In the genomic region with DNA sequence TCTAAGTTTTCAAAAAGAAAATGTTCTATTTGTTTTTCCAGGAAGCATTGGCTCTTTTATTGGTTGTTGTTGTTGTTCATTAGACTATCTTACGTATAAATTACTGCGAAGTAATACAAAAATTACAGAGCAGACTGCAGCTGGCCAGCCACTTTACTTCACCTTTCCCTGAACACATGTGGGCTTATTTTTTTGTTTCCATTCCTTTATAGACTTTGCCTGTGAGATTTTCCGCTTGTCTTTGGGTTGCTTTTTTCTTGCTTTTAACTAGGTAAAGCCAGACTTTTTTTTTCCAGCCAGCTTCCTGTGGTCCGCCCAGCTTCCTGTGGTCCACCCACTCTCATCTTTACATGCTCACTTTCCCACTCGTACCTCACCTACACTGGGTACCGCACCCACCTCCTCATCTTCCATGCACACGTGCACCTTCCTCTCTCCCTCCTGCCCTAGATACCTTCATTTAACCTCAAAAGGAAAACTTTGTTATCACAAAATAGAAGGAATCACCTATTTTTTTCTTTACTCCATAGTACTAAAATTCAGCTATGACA, we compare ENCODE assay signal across 8 cellular contexts.
A peak's percentile ranks its signal among the peaks of the same experiment; 100 is the strongest.
DNase-seq lines count a peak whose midpoint lies in the region; ATAC-seq and TF ChIP-seq lines count a peak whose summit lies in the region.
"Had no signal": no experiment of that assay in that cellular context is flagged by ENCODE, and none has a peak within 500 bp of the region (broad histone marks: within the 10 kb centered on the region; RNA-seq: fewer than 3 reads in every experiment).

No MANE protein-coding gene starts in this region.

- no peaks in the 10 kb centered on the region for H3K36me3 Mint-ChIP-seq in activated CD4-positive, alpha-beta memory T cell treated with anti-CD3 and anti-CD28 coated beads for 36 hours
- no peaks in the 10 kb centered on the region for H3K36me3 Mint-ChIP-seq in natural killer cell treated with Interleukin-12 subunit alpha and Interleukin-12 subunit beta and Interleukin-15 and Interleukin-18, amount 100 ng/mL, for 72 hours

- H3K27me3 Mint-ChIP-seq in activated CD4-positive, alpha-beta memory T cell treated with anti-CD3 and anti-CD28 coated beads for 36 hours, result peaks cover 3% of the 10 kb centered on the region
- H3K27me3 Mint-ChIP-seq in natural killer cell treated with Interleukin-12 subunit alpha and Interleukin-12 subunit beta and Interleukin-15 and Interleukin-18, amount 100 ng/mL, for 72 hours, result no peaks in the 10 kb centered on the region

- no peaks in the 10 kb centered on the region for H3K27me3 ChIP-seq in foreskin keratinocyte
- H3K27me3 ChIP-seq: sigmoid colon had no signal

- no peak overlapping the region for H3K27ac ChIP-seq in foreskin keratinocyte
- H3K27ac ChIP-seq: sigmoid colon had no signal

- peak overlapping the region; percentile 9 for H3K27ac Mint-ChIP-seq in activated CD4-positive, alpha-beta memory T cell treated with anti-CD3 and anti-CD28 coated beads for 36 hours
- H3K27ac Mint-ChIP-seq in natural killer cell treated with Interleukin-12 subunit alpha and Interleukin-12 subunit beta and Interleukin-15 and Interleukin-18, amount 100 ng/mL, for 72 hours, result peak overlapping the region in 1 of 2 donors; percentile 12

- ATAC-seq in HG02642 (IDR thresholded peaks at IDR 0.05; ENCODE audit: poor library complexity, unreplicated experiment), result peak; percentile 39
- ATAC-seq in natural killer cell treated with Interleukin-12 subunit alpha and Interleukin-12 subunit beta and Interleukin-15 and Interleukin-18, amount 100 ng/mL, for 72 hours, result no peak
- no peak for ATAC-seq in HG02623 (IDR thresholded peaks at IDR 0.05; ENCODE audit: unreplicated experiment)
- no peak for ATAC-seq in foreskin keratinocyte

- POLR2A ChIA-PET in activated CD4-positive, alpha-beta memory T cell treated with anti-CD3 and anti-CD28 coated beads for 36 hours (lab: Charles Lee), result interaction anchor here (1.2 to 2.1 kb wide), 2 partner anchors 30 to 121 kb away, joined by 6 to 10 read pairs; no protein-coding TSS in a partner anchor

- in situ Hi-C loops in GM13977 (cut with MboI; ENCODE audit: low pct_unique_long_range_greater_than_20kb, low sequenced_read_pairs, unreplicated experiment), result loop anchor here (5.0 kb wide), 1 partner anchor 120 kb away; no protein-coding TSS in a partner anchor

- CTCF ChIA-PET in activated CD4-positive, alpha-beta memory T cell treated with anti-CD3 and anti-CD28 coated beads for 36 hours (lab: Charles Lee), result interaction anchor here (0.6 to 8.7 kb wide), 34 partner anchors 9 to 398 kb away, joined by 3 to 112 read pairs (median 8); no protein-coding TSS in a partner anchor

- peak overlapping the region; percentile 53 for H3K4me3 Mint-ChIP-seq in activated CD4-positive, alpha-beta memory T cell treated with anti-CD3 and anti-CD28 coated beads for 36 hours
- H3K4me3 Mint-ChIP-seq in natural killer cell treated with Interleukin-12 subunit alpha and Interleukin-12 subunit beta and Interleukin-15 and Interleukin-18, amount 100 ng/mL, for 72 hours, result peak overlapping the region; percentile 60

- H3K9me3 Mint-ChIP-seq in activated CD4-positive, alpha-beta memory T cell treated with anti-CD3 and anti-CD28 coated beads for 36 hours, result no peaks in the 10 kb centered on the region
- H3K9me3 Mint-ChIP-seq in natural killer cell treated with Interleukin-12 subunit alpha and Interleukin-12 subunit beta and Interleukin-15 and Interleukin-18, amount 100 ng/mL, for 72 hours, result no peaks in the 10 kb centered on the region

- H3K4me1 ChIP-seq in foreskin keratinocyte, result no peaks in the 10 kb centered on the region
- H3K4me1 ChIP-seq: sigmoid colon had no signal

- intact Hi-C loops in activated CD4-positive, alpha-beta memory T cell treated with anti-CD3 and anti-CD28 coated beads for 36 hours (cut with micrococcal nuclease), result loop anchor here (1.0 to 5.0 kb wide), 5 partner anchors 30 to 121 kb away; a partner anchor contains a TSS

- DNase-seq in GM13977 (ENCODE audit: low spot score), result no peak
- DNase-seq in activated CD4-positive, alpha-beta memory T cell treated with anti-CD3 and anti-CD28 coated beads for 36 hours, result peak; percentile 46
- DNase-seq in natural killer cell treated with Interleukin-12 subunit alpha and Interleukin-12 subunit beta and Interleukin-15 and Interleukin-18, amount 100 ng/mL, for 72 hours (ENCODE audit: low spot score), result no peak
- DNase-seq in dedifferentiated amniotic fluid mesenchymal stem cell (ENCODE audit: extremely low spot score), result no peak
- DNase-seq in foreskin keratinocyte, result no peak
- DNase-seq: sigmoid colon had no signal

- TF ChIP-seq CTCF in GM13977 (IDR thresholded peaks at IDR 0.05; ENCODE audit: extremely low read depth, insufficient read depth, missing control alignments), result peak; percentile 2
- no peak for TF ChIP-seq CTCF in foreskin keratinocyte (conservative IDR thresholded peaks at IDR 0.05)

- H3K4me1 Mint-ChIP-seq in activated CD4-positive, alpha-beta memory T cell treated with anti-CD3 and anti-CD28 coated beads for 36 hours (ENCODE audit: low read depth), result peaks cover 18% of the 10 kb centered on the region
- peaks cover 14 to 23% of the 10 kb centered on the region in 2 donors for H3K4me1 Mint-ChIP-seq in natural killer cell treated with Interleukin-12 subunit alpha and Interleukin-12 subunit beta and Interleukin-15 and Interleukin-18, amount 100 ng/mL, for 72 hours (ENCODE audit: low read depth in 2 of 2)
